1 cellular context compared by ENCODE assay signal in genomic region chr6:90586675-90587638, GRCh38.
TF ChIP-seq lines count a peak whose summit lies in the region.

TSS of gene MAP3K7 (minus strand) at chr6:90587072. CDS start at chr6:90586883, 189 bp downstream.

TF ChIP-seq in SK-N-SH, 30 proteins besides CTCF, POLR2A, EP300 and RAD21 (continued from another document):
- TF ChIP-seq REST (IDR thresholded peaks at IDR 0.05; ENCODE audit: low read depth, low read length) (no peak), TEAD4 (IDR thresholded peaks at IDR 0.05; ENCODE audit: borderline replicate concordance, insufficient read depth) (no peak)
TF ChIP-seq in SK-N-SH: peak in this region for 13.
